In genomic region chr1:184755226-184756065, GRCh38 we compare ENCODE assay signal across 8 cellular contexts. TPM values are rescaled to one million over a fixed set of nuclear protein-coding genes. Genes with fewer than 3 reads are reported as not detected.
DNase-seq lines count a peak whose midpoint lies in the region; ATAC-seq and TF ChIP-seq lines count a peak whose summit lies in the region.

No MANE protein-coding gene starts in this region.

- peaks cover 26% of the 10 kb centered on the region for H3K4me1 Mint-ChIP-seq in stimulated activated memory B cell treated with anti-CD40 and anti-IgM and Interleukin-4, amounts not matched to agents 10 μg/mL and 1 μg/mL and 100 μg/mL, for 72 hours

- H3K27ac Mint-ChIP-seq in stimulated activated memory B cell treated with anti-CD40 and anti-IgM and Interleukin-4, amounts not matched to agents 10 μg/mL and 1 μg/mL and 100 μg/mL, for 72 hours = peak overlapping the region; percentile 82

- peaks cover 9% of the 10 kb centered on the region for H3K27me3 Mint-ChIP-seq in stimulated activated memory B cell treated with anti-CD40 and anti-IgM and Interleukin-4, amounts not matched to agents 10 μg/mL and 1 μg/mL and 100 μg/mL, for 72 hours

- peak; percentile 0 for ATAC-seq in stimulated activated memory B cell treated with anti-CD40 and anti-IgM and Interleukin-4, amounts not matched to agents 10 μg/mL and 1 μg/mL and 100 μg/mL, for 72 hours

- TF ChIP-seq CTCF in HFF-Myc (IDR thresholded peaks at IDR 0.05; ENCODE audit: low read depth, low read length, missing control alignments) (no peak), kidney epithelial cell (IDR thresholded peaks at IDR 0.05; ENCODE audit: insufficient read depth, low read length, poor library complexity, severe bottlenecking) (no peak)

- no peaks in the 10 kb centered on the region for H3K36me3 ChIP-seq in kidney epithelial cell (ENCODE audit: control insufficient read depth, insufficient read depth, low read length)

- DNase-seq in SIG-M5 treated with dmso at 0.1 percent for 504 hours (lab: John Stamatoyannopoulos, UW; ENCODE audit: unreplicated experiment) = peak; percentile 54
- no peak for DNase-seq in SIG-M5 (lab: John Stamatoyannopoulos, UW)
- DNase-seq in HFF-Myc (ENCODE audit: extremely low read depth, low read depth) = peak; percentile 5
- DNase-seq in OCI-M1 (lab: John Stamatoyannopoulos, UW) = peak; percentile 76
- DNase-seq in brain pericyte (ENCODE audit: low read depth, low spot score) = peak; percentile 17
- DNase-seq in kidney epithelial cell (ENCODE audit: low read depth) = peak; percentile 59
- no peak for DNase-seq in COR-L47 (lab: John Stamatoyannopoulos, UW)

- H3K4me3 Mint-ChIP-seq in stimulated activated memory B cell treated with anti-CD40 and anti-IgM and Interleukin-4, amounts not matched to agents 10 μg/mL and 1 μg/mL and 100 μg/mL, for 72 hours = peak overlapping the region; percentile 96

- no peaks in the 10 kb centered on the region for H3K9me3 Mint-ChIP-seq in stimulated activated memory B cell treated with anti-CD40 and anti-IgM and Interleukin-4, amounts not matched to agents 10 μg/mL and 1 μg/mL and 100 μg/mL, for 72 hours

- H3K36me3 Mint-ChIP-seq in stimulated activated memory B cell treated with anti-CD40 and anti-IgM and Interleukin-4, amounts not matched to agents 10 μg/mL and 1 μg/mL and 100 μg/mL, for 72 hours = no peaks in the 10 kb centered on the region

- H3K4me3 ChIP-seq in HFF-Myc (replicated peaks; ENCODE audit: low read depth, low read length) (peak overlapping the region; percentile 87), kidney epithelial cell (ENCODE audit: low read depth, low read length) (peak overlapping the region; percentile 58)

- no peaks in the 10 kb centered on the region for H3K27me3 ChIP-seq in kidney epithelial cell (ENCODE audit: control insufficient read depth, insufficient read depth, low read length)

RNA-seq across cellular contexts. Expression of gene EDEM3, which starts 0.8 kb away (rescaled TPM):
- 19.4 and 20.2 TPM in 2 replicates for total RNA-seq in kidney epithelial cell

Comparison
In these comparisons a context has a peak if more than half of its experiments do, and no peak if none do; other contexts are left out.
1. DNase-seq: peak in SIG-M5 treated with dmso at 0.1 percent for 504 hours (single experiment), HFF-Myc (single experiment), OCI-M1 (single experiment), brain pericyte (single experiment) and kidney epithelial cell (single experiment); none in SIG-M5 (single experiment) and COR-L47 (single experiment).